In genomic region chr6:32852018-32852843, GRCh38 we compare ENCODE assay signal across 9 cellular contexts. TPM values are rescaled to one million over a fixed set of nuclear protein-coding genes. Genes with fewer than 3 reads are reported as not detected.
DNase-seq lines count a peak whose midpoint lies in the region; ATAC-seq, FAIRE-seq and TF ChIP-seq lines count a peak whose summit lies in the region.
"Had no signal": no experiment of that assay in that cellular context is flagged by ENCODE, and none has a peak within 500 bp of the region (broad histone marks: within the 10 kb centered on the region; RNA-seq: fewer than 3 reads in every experiment).

No MANE protein-coding gene starts in this region.

- no peaks in the 10 kb centered on the region for H3K9me3 ChIP-seq in HUES64 (ENCODE audit: insufficient read depth, low read depth, low read length)
- H3K9me3 ChIP-seq in kidney (ENCODE audit: control insufficient read depth in 1 of 2, low read length in 2 of 2), result no peaks in the 10 kb centered on the region

- peak overlapping the region; percentile 72 for H3K4me3 ChIP-seq in AG09309 (ENCODE audit: control insufficient read depth, low read depth, low read length)
- peak overlapping the region; percentile 80 for H3K4me3 ChIP-seq in HUES64 (ENCODE audit: low read length)
- peak overlapping the region; percentile 81 for H3K4me3 ChIP-seq in astrocyte of the spinal cord (ENCODE audit: low read depth, low read length)
- peak overlapping the region; percentile 88 to 89 for H3K4me3 ChIP-seq in kidney (ENCODE audit: low read length in 2 of 2)

- intact Hi-C loops in kidney (cut with DNase I), result no loop called here

- TF ChIP-seq CTCF in AG09309 (IDR thresholded peaks at IDR 0.05; ENCODE audit: control insufficient read depth, insufficient read depth, low read depth, low read length, missing control alignments), result no peak
- TF ChIP-seq CTCF in astrocyte of the spinal cord (IDR thresholded peaks at IDR 0.05; ENCODE audit: low read depth, low read length), result no peak
- no peak for TF ChIP-seq CTCF in kidney (IDR thresholded peaks at IDR 0.05; ENCODE audit: borderline replicate concordance, extremely low read depth, insufficient read depth)

- ATAC-seq in stimulated activated naive CD8-positive, alpha-beta T cell treated with anti-CD3 and anti-CD28 coated beads, Interleukin-15, Interleukin-2, amounts not matched to agents 100 U/mL and 50 U/mL, for 24 hours, result no peak
- no peak for ATAC-seq in HG03108 (IDR thresholded peaks at IDR 0.05; ENCODE audit: unreplicated experiment)

- DNase-seq in AG09309 (ENCODE audit: low read depth), result no peak
- DNase-seq in astrocyte of the spinal cord (ENCODE audit: low read depth, low spot score), result peak; percentile 2
- DNase-seq in kidney, result peak; percentile 84
- peak; percentile 59 for DNase-seq in stimulated activated naive CD8-positive, alpha-beta T cell treated with anti-CD3 and anti-CD28 coated beads, Interleukin-15, Interleukin-2, amounts not matched to agents 100 U/mL and 50 U/mL, for 24 hours
- no peak for DNase-seq in RCC 7860 (ENCODE audit: low spot score)
- no peak for DNase-seq in GOT3 (lab: John Stamatoyannopoulos, UW)

- FAIRE-seq in kidney (lab: Jason Lieb, UNC), result no peak
- FAIRE-seq in RCC 7860 (lab: Jason Lieb, UNC), result no peak

- H3K27ac ChIP-seq in HUES64 (ENCODE audit: low read depth, low read length) (no peak overlapping the region), kidney (ENCODE audit: low read depth in 2 of 2, low read length in 2 of 2) (peak overlapping the region; percentile 97 to 99)

- H3K36me3 ChIP-seq in HUES64 (ENCODE audit: insufficient read depth, low read length), result no peaks in the 10 kb centered on the region
- peaks cover 25 to 28% of the 10 kb centered on the region in 2 donors for H3K36me3 ChIP-seq in kidney (ENCODE audit: control insufficient read depth in 1 of 2, insufficient read depth in 2 of 2, low read length in 2 of 2)

- H3K27me3 ChIP-seq in HUES64 (ENCODE audit: insufficient read depth, low read length), result peaks cover 75% of the 10 kb centered on the region

- WGBS in HUES64, result 66% methylated on average over 22 of the region's 23 CpGs

- in situ Hi-C loops in astrocyte of the spinal cord (cut with HindIII; ENCODE audit: low sequenced_read_pairs), result no loop called here

- no peaks in the 10 kb centered on the region for H3K4me1 ChIP-seq in HUES64 (ENCODE audit: insufficient read depth, low read length)
- H3K4me1 ChIP-seq in kidney (ENCODE audit: control insufficient read depth in 1 of 2, insufficient read depth in 1 of 2, low read depth in 1 of 2, low read length in 2 of 2), result peaks cover 4 to 14% of the 10 kb centered on the region in 2 donors

- H3K9ac ChIP-seq in HUES64 (ENCODE audit: low read depth, low read length) (no peak overlapping the region), kidney (ENCODE audit: low read length in 2 of 2) (peak overlapping the region; percentile 93)

RNA-seq across cellular contexts. Expression of gene TAP1, which starts 1.3 kb away (rescaled TPM):
- 5.0 TPM for polyA plus RNA-seq in HUES64 (2013, experiment 1 of 2)
- 4.9 TPM for polyA plus RNA-seq in HUES64 (2013, experiment 2 of 2)
- 45.4 TPM for total RNA-seq in kidney
- polyA plus RNA-seq in kidney (ENCODE audit: insufficient read depth, low read depth, low replicate concordance), result 32.1 TPM

RNA-seq across cellular contexts. Expression of gene PSMB9, which starts 1.8 kb away (rescaled TPM):
- polyA plus RNA-seq in HUES64 (2013, experiment 1 of 2), result 0.50 TPM
- 0.82 TPM for polyA plus RNA-seq in HUES64 (2013, experiment 2 of 2)
- total RNA-seq in kidney, result 56.6 TPM
- polyA plus RNA-seq in kidney (ENCODE audit: insufficient read depth, low read depth, low replicate concordance), result 52.8 TPM

RNA-seq across cellular contexts. Expression of gene PSMB8, which starts 8.4 kb away (rescaled TPM):
- 8.1 TPM for polyA plus RNA-seq in HUES64 (2013, experiment 1 of 2)
- polyA plus RNA-seq in HUES64 (2013, experiment 2 of 2), result 9.3 TPM
- 79.6 TPM for total RNA-seq in kidney
- 90.6 TPM for polyA plus RNA-seq in kidney (ENCODE audit: insufficient read depth, low read depth, low replicate concordance)

RNA-seq across cellular contexts. Expression of gene TAP2, which starts 13.7 kb away (rescaled TPM):
- polyA plus RNA-seq in HUES64 (2013, experiment 1 of 2), result 3.6 TPM
- 4.9 TPM for polyA plus RNA-seq in HUES64 (2013, experiment 2 of 2)
- total RNA-seq in kidney, result 37.6 TPM
- polyA plus RNA-seq in kidney (ENCODE audit: insufficient read depth, low read depth, low replicate concordance), result 25.4 TPM

RNA-seq across cellular contexts. Expression of gene HLA-DOB, which starts 35.4 kb away (rescaled TPM):
- polyA plus RNA-seq in HUES64 (2013, experiment 1 of 2), result not detected
- polyA plus RNA-seq in HUES64 (2013, experiment 2 of 2), result 0.38 TPM
- total RNA-seq in kidney, result 6.1 TPM
- 1.9 TPM for polyA plus RNA-seq in kidney (ENCODE audit: insufficient read depth, low read depth, low replicate concordance)
- total RNA-seq: lung microvascular endothelial cell had no signal

Comparison
In these comparisons a context has a peak if more than half of its experiments do, and no peak if none do; other contexts are left out.
1. DNase-seq: peak in astrocyte of the spinal cord (single experiment), kidney (single experiment) and stimulated activated naive CD8-positive, alpha-beta T cell treated with anti-CD3 and anti-CD28 coated beads, Interleukin-15, Interleukin-2, amounts not matched to agents 100 U/mL and 50 U/mL, for 24 hours (single experiment); none in AG09309 (single experiment), RCC 7860 (single experiment) and GOT3 (single experiment).
2. Peak in every context shown above with its lines, with median percentiles within 50 percentile points of each other: H3K4me3 ChIP-seq.